Comparison of ENCODE assay signal across 8 cellular contexts in the genomic region with DNA sequence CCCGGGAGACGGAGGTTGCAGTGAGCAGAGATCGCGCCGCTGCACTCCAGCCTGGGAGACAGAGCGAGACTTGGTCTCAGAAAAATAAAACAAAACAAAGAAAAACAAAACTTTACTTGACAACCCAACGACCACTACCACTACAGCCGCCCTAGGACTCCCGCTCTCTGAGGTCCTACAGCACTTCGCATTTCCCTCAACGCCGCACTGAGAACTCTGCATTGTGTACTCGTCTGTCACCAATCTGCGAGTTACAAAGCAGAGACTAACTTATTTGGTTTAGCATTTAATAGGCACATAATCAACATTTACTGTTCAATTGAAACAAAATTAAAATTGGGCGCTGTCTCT. TPM values are rescaled to one million over a fixed set of nuclear protein-coding genes. Genes with fewer than 3 reads are reported as not detected.
A peak's percentile ranks its signal among the peaks of the same experiment; 100 is the strongest.
DNase-seq lines count a peak whose midpoint lies in the region; ATAC-seq and TF ChIP-seq lines count a peak whose summit lies in the region.

No MANE protein-coding gene starts in this region.

- intact Hi-C loops in dorsolateral prefrontal cortex (cut with DNase I), result loop anchor here (10.0 kb wide), 1 partner anchor 205 kb away; the partner anchor contains the start of gene RHOT1 (in 2 of the 2)

- DNase-seq in activated CD4-positive, alpha-beta T cell treated with anti-CD3 and anti-CD28 coated beads for 4 hours, result peak; percentile 7 to 13
- no peak for DNase-seq in activated CD4-positive, alpha-beta T cell treated with anti-CD3 and anti-CD28 coated beads, Interleukin-2, amount 50 U/mL, for 4 hours
- DNase-seq in dorsolateral prefrontal cortex (peak in 1 of 10 donors; percentile 27), SW 1271 (lab: John Stamatoyannopoulos, UW) (no peak), NCI-H1105 treated with DMSO at 0.1 percent for 48 hours (lab: John Stamatoyannopoulos, UW) (no peak)

- H3K27me3 ChIP-seq in dorsolateral prefrontal cortex, result no peaks in the 10 kb centered on the region
- H3K27me3 ChIP-seq in mucosa of rectum (ENCODE audit: control insufficient read depth in 2 of 2, insufficient read depth in 2 of 2, low read length in 2 of 2), result no peaks in the 10 kb centered on the region

- H3K36me3 ChIP-seq in mucosa of rectum (ENCODE audit: control insufficient read depth in 2 of 2, insufficient read depth in 2 of 2, low read length in 2 of 2), result peaks cover 11% of the 10 kb centered on the region in 2 donors

- TF ChIP-seq CTCF in dorsolateral prefrontal cortex (IDR thresholded peaks at IDR 0.05 in 54 of 56, conservative IDR thresholded peaks at IDR 0.05 in 2 of 56; ENCODE audit: low read depth in 1 of 56, partially characterized antibody in 56 of 56), result no peak

- H3K4me3 ChIP-seq in dorsolateral prefrontal cortex (peak overlapping the region; percentile 59 to 99 (median 89)), mucosa of rectum (ENCODE audit: low read length in 2 of 2) (peak overlapping the region; percentile 99 to 100)

- ATAC-seq in SK-N-SH treated with all-trans-retinoic acid at 6 μM for 48 hours, result peak; percentile 17; the same call in 1 of the 3 replicates
- no peak for ATAC-seq in GM21786 (IDR thresholded peaks at IDR 0.05; ENCODE audit: unreplicated experiment)

- H3K9me3 ChIP-seq in mucosa of rectum (ENCODE audit: control insufficient read depth in 2 of 2, low read length in 2 of 2), result no peaks in the 10 kb centered on the region

- H3K27ac ChIP-seq in dorsolateral prefrontal cortex, result peak overlapping the region; percentile 76 to 99 (median 95)
- H3K27ac ChIP-seq in mucosa of rectum (ENCODE audit: low read depth in 2 of 2, low read length in 2 of 2), result peak overlapping the region; percentile 99

- H3K9ac ChIP-seq in mucosa of rectum (ENCODE audit: low read depth in 1 of 2, low read length in 2 of 2), result peak overlapping the region; percentile 100

- peaks cover 12 to 16% of the 10 kb centered on the region in 2 donors for H3K4me1 ChIP-seq in mucosa of rectum (ENCODE audit: control insufficient read depth in 2 of 2, insufficient read depth in 2 of 2, low read length in 2 of 2)

TF ChIP-seq in SK-N-SH treated with all-trans-retinoic acid at 6 μM for 48 hours, 23 proteins besides CTCF, POLR2A, EP300 and RAD21:
- TF ChIP-seq ZC3H10 (CRISPR knock-in tag; IDR thresholded peaks at IDR 0.05), result no peak
- TF ChIP-seq ZNF565 (CRISPR knock-in tag; conservative IDR thresholded peaks at IDR 0.05; ENCODE audit: low read depth), result no peak
- no peak for TF ChIP-seq ISL1 (CRISPR knock-in tag; IDR thresholded peaks at IDR 0.05)
- TF ChIP-seq ZFP30 (CRISPR knock-in tag; IDR thresholded peaks at IDR 0.05), result no peak
- no peak for TF ChIP-seq BACH2 (CRISPR knock-in tag; IDR thresholded peaks at IDR 0.05; ENCODE audit: borderline replicate concordance)
- no peak for TF ChIP-seq TOX (CRISPR knock-in tag; IDR thresholded peaks at IDR 0.05; ENCODE audit: borderline replicate concordance)

RNA-seq across cellular contexts. Expression of gene ZNF207, which starts 0.5 kb away (rescaled TPM):
- total RNA-seq in dorsolateral prefrontal cortex, result 100 to 1,000 TPM; 116 to 206 (median 155) TPM

RNA-seq across cellular contexts. Expression of gene C17orf75, which starts 7.5 kb away (rescaled TPM):
- 10 to 100 TPM; 13.8 to 48.9 (median 32.4) TPM for total RNA-seq in dorsolateral prefrontal cortex

Comparison
In these comparisons a context has a peak if more than half of its experiments do, and no peak if none do; other contexts are left out.
1. DNase-seq: peak in activated CD4-positive, alpha-beta T cell treated with anti-CD3 and anti-CD28 coated beads for 4 hours (2 of 2); none in activated CD4-positive, alpha-beta T cell treated with anti-CD3 and anti-CD28 coated beads, Interleukin-2, amount 50 U/mL, for 4 hours (0 of 2), SW 1271 (0 of 2) and NCI-H1105 treated with DMSO at 0.1 percent for 48 hours (single experiment).